10 cellular contexts compared by ENCODE assay signal in the genomic region with DNA sequence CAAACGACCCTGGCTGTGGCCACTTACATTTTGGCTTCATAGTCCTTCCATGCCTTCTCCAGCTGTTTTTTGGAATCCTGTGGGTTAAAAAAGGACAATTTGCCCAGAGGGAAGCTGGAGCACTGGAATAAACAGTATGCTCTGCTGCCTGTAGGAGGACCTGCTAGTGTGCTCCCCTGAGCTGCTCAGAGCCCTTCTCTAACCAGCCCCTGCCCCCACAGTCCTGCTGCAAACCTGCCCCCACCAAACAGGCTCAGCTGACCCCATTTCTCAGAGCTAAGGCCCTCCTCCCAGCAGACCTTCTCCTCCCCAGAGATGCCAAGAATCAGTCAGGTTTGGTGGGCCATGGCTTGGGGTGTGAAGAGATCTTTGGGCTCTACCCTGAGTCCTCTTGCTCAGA. TPM values are rescaled to one million over a fixed set of nuclear protein-coding genes. Genes with fewer than 3 reads are reported as not detected.
DNase-seq lines count a peak whose midpoint lies in the region; ATAC-seq and TF ChIP-seq lines count a peak whose summit lies in the region.
"Had no signal": no experiment of that assay in that cellular context is flagged by ENCODE, and none has a peak within 500 bp of the region (broad histone marks: within the 10 kb centered on the region; RNA-seq: fewer than 3 reads in every experiment).

No MANE protein-coding gene starts in this region.

- no peak for ATAC-seq in central memory CD8-positive, alpha-beta T cell (replicated peaks; ENCODE audit: extremely low read depth, poor library complexity, severe bottlenecking)
- ATAC-seq in upper lobe of right lung: no peak

- H3K4me1 ChIP-seq in breast epithelium: peaks cover 5 to 18% of the 10 kb centered on the region in 2 donors
- H3K4me1 ChIP-seq in mucosa of stomach (ENCODE audit: control insufficient read depth, insufficient read depth, low read length): peaks cover 41% of the 10 kb centered on the region
- H3K4me1 ChIP-seq in upper lobe of right lung: peaks cover 31% of the 10 kb centered on the region

- BruUV-seq in MCF 10A (replicated peaks; lab: Mats Ljungman, UMichigan): no TSS peak

- H3K27me3 ChIP-seq in breast epithelium: no peaks in the 10 kb centered on the region
- H3K27me3 ChIP-seq in mucosa of stomach (ENCODE audit: control insufficient read depth, insufficient read depth, low read length): no peaks in the 10 kb centered on the region
- H3K27me3 ChIP-seq in upper lobe of right lung: no peaks in the 10 kb centered on the region
- H3K27me3 ChIP-seq: ascending aorta had no signal

- H3K36me3 Mint-ChIP-seq in MCF 10A (ENCODE audit: insufficient read depth, unreplicated experiment): peaks cover 31% of the 10 kb centered on the region
- peaks cover 2% of the 10 kb centered on the region for H3K36me3 Mint-ChIP-seq in central memory CD8-positive, alpha-beta T cell (ENCODE audit: insufficient read depth)

- TF ChIP-seq POLR2A in breast epithelium (IDR thresholded peaks at IDR 0.05): no peak

- H3K4me3 ChIP-seq in breast epithelium (peak overlapping the region in 1 of 3 donors; percentile 12), mucosa of stomach (ENCODE audit: low read length) (no peak overlapping the region), upper lobe of right lung (no peak overlapping the region)
- H3K4me3 ChIP-seq: ascending aorta had no signal

- intact Hi-C loops in breast epithelium (cut with DNase I; ENCODE audit: low total_unique reads) (no loop called here), MCF 10A (cut with micrococcal nuclease) (no loop called here), upper lobe of right lung (cut with DNase I) (no loop called here), posterior cingulate gyrus (cut with DNase I) (no loop called here)

- H3K27ac ChIP-seq in breast epithelium: peak overlapping the region; percentile 83 to 84
- H3K27ac ChIP-seq in upper lobe of right lung: peak overlapping the region; percentile 70

- H3K27me3 Mint-ChIP-seq in MCF 10A (ENCODE audit: insufficient read depth, unreplicated experiment): no peaks in the 10 kb centered on the region
- peaks cover 28% of the 10 kb centered on the region for H3K27me3 Mint-ChIP-seq in central memory CD8-positive, alpha-beta T cell

- DNase-seq in breast epithelium (ENCODE audit: low spot score in 2 of 2): no peak
- DNase-seq in MCF 10A (ENCODE audit: unreplicated experiment): no peak
- no peak for DNase-seq in central memory CD8-positive, alpha-beta T cell (ENCODE audit: low spot score in 2 of 2)
- DNase-seq in upper lobe of right lung: no peak
- no peak for DNase-seq in hypothalamus (lab: John Stamatoyannopoulos, UW)
- DNase-seq in posterior cingulate gyrus: no peak
- no peak for DNase-seq in NCI-H345 treated with DMSO at 0.1 percent for 48 hours (lab: John Stamatoyannopoulos, UW; ENCODE audit: unreplicated experiment)
- DNase-seq: kidney glomerular epithelial cell had no signal

- no peaks in the 10 kb centered on the region for H3K9me3 Mint-ChIP-seq in MCF 10A (ENCODE audit: unreplicated experiment)
- no peaks in the 10 kb centered on the region for H3K9me3 Mint-ChIP-seq in central memory CD8-positive, alpha-beta T cell

- H3K9ac ChIP-seq in mucosa of stomach (ENCODE audit: low read length): peak overlapping the region; percentile 82

- H3K36me3 ChIP-seq in breast epithelium (no peaks in the 10 kb centered on the region), mucosa of stomach (ENCODE audit: control insufficient read depth, insufficient read depth, low read length) (peaks cover 4% of the 10 kb centered on the region), upper lobe of right lung (peaks cover 13% of the 10 kb centered on the region)

- H3K4me3 Mint-ChIP-seq in MCF 10A (ENCODE audit: unreplicated experiment): no peak overlapping the region
- H3K4me3 Mint-ChIP-seq in central memory CD8-positive, alpha-beta T cell: peak overlapping the region; percentile 34

- H3K9me3 ChIP-seq in breast epithelium (no peaks in the 10 kb centered on the region), mucosa of stomach (ENCODE audit: control insufficient read depth, low read length) (no peaks in the 10 kb centered on the region), upper lobe of right lung (no peaks in the 10 kb centered on the region)
- H3K9me3 ChIP-seq: ascending aorta had no signal

- POLR2A ChIA-PET in MCF 10A (lab: Yijun Ruan, JAX): interaction anchor here (0.6 to 1.3 kb wide), 2 partner anchors 47 to 155 kb away, joined by 4 read pairs; no protein-coding TSS in a partner anchor

- peaks cover 42% of the 10 kb centered on the region for H3K4me1 Mint-ChIP-seq in MCF 10A (ENCODE audit: insufficient read depth, unreplicated experiment)
- peaks cover 25% of the 10 kb centered on the region for H3K4me1 Mint-ChIP-seq in central memory CD8-positive, alpha-beta T cell

- CTCF ChIA-PET in MCF 10A (lab: Yijun Ruan, JAX): interaction anchor here (0.6 to 1.4 kb wide), 2 partner anchors 9 to 14 kb away, joined by 3 to 6 read pairs; no protein-coding TSS in a partner anchor

- TF ChIP-seq CTCF in breast epithelium (IDR thresholded peaks at IDR 0.05): peak in 1 of 3 donors; percentile 7
- TF ChIP-seq CTCF in MCF 10A (IDR thresholded peaks at IDR 0.05; ENCODE audit: unreplicated experiment): no peak
- TF ChIP-seq CTCF in upper lobe of right lung (IDR thresholded peaks at IDR 0.05): no peak

- no peak overlapping the region for H3K27ac Mint-ChIP-seq in MCF 10A (ENCODE audit: low read depth, unreplicated experiment)
- H3K27ac Mint-ChIP-seq in central memory CD8-positive, alpha-beta T cell (ENCODE audit: low read depth): no peak overlapping the region

RNA-seq across cellular contexts. Expression of gene TCEA3, which starts 26.9 kb away (rescaled TPM):
- 10 to 100 TPM in 2 of 3 donors, 1 to 10 TPM in 1; 8.5 to 38.0 (median 31.2) TPM for total RNA-seq in breast epithelium
- 0.49 and 1.5 TPM in 2 replicates for total RNA-seq in MCF 10A (2022)
- 39.4 TPM for total RNA-seq in upper lobe of right lung

RNA-seq across cellular contexts. Expression of gene ASAP3, which starts 32.5 kb away (rescaled TPM):
- total RNA-seq in breast epithelium: 10 to 100 TPM; 47.7 to 61.6 (median 54.9) TPM
- 11.1 and 11.2 TPM in 2 replicates for total RNA-seq in MCF 10A (2022)
- total RNA-seq in upper lobe of right lung: 35.9 TPM
